Comparison of ENCODE assay signal across 8 cellular contexts in the genomic region with DNA sequence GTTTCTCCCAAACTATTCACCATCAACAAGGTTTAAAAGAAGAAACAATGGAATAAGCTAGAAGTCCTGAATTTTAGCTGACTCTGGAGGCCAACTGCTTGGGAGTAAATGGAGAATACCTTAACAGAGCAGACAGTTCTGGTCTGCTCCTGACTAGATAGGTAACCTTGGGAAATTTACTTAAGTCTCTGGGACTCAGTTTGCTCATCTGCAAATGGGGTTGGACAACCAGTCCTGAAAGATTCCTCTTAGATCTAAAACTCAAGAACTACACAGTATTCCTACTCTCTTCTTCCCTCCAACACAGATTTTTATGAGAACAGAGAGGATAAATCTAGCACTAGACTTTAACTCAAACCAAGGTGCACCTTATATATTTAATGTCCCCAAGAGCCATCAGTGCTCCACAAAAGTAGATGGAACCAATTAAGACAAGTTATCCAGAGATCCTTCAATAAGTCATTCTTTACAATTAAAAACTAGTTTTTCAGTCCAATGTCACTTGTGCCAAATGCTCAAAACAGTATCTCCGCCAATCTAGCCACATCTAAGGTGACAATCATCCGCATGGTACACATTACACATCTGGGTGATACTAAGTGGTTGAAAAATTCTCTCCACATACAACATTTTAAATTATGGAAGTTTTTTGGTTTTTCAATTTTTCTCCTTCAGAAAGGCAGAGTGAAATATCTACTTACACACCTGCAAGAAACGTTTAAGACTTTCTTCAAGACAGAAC. TPM values are rescaled to one million over a fixed set of nuclear protein-coding genes. Genes with fewer than 3 reads are reported as not detected.
DNase-seq lines count a peak whose midpoint lies in the region; ATAC-seq, FAIRE-seq and TF ChIP-seq lines count a peak whose summit lies in the region.

No MANE protein-coding gene starts in this region.

- no peak for TF ChIP-seq CTCF in fibroblast of villous mesenchyme (IDR thresholded peaks at IDR 0.05; ENCODE audit: insufficient read depth, low read depth, low read length)

- DNase-seq in GM23248, result no peak
- DNase-seq in T-helper 2 cell treated with Interferon-gamma antibody and Interleukin-4, amounts not matched to agents 5 μg/mL and 100 μg/mL, for 36 hours (ENCODE audit: low spot score), result no peak
- DNase-seq in fibroblast of villous mesenchyme (ENCODE audit: low read depth), result no peak
- DNase-seq in skeletal muscle cell (ENCODE audit: low read depth), result no peak
- DNase-seq in HTR-8/SVneo (ENCODE audit: insufficient read length, low spot score), result no peak
- no peak for DNase-seq in AG20443 (ENCODE audit: low spot score)
- no peak for DNase-seq in islet precursor cell

- peak overlapping the region; percentile 83 for H3K4me3 ChIP-seq in GM23248
- peak overlapping the region; percentile 72 for H3K4me3 ChIP-seq in fibroblast of villous mesenchyme (ENCODE audit: low read depth, low read length)
- peak overlapping the region; percentile 62 for H3K4me3 ChIP-seq in skeletal muscle cell (ENCODE audit: low read depth, low read length)

- H3K36me3 Mint-ChIP-seq in T-helper 2 cell treated with Interferon-gamma antibody and Interleukin-4, amounts not matched to agents 5 μg/mL and 100 μg/mL, for 36 hours (ENCODE audit: low read depth), result peaks cover 47% of the 10 kb centered on the region

- FAIRE-seq in HTR-8/SVneo (lab: Jason Lieb, UNC), result no peak

- H3K9me3 ChIP-seq in GM23248 (ENCODE audit: low read depth), result no peaks in the 10 kb centered on the region

- no peaks in the 10 kb centered on the region; the same call in 1 of the 2 replicates for H3K36me3 ChIP-seq in GM23248 (ENCODE audit: low read depth)

- peaks cover 38% of the 10 kb centered on the region for H3F3A ChIP-seq in GM23248 (ENCODE audit: insufficient read depth)

- peak overlapping the region; percentile 92 for H3K9ac ChIP-seq in GM23248

- H3K27me3 ChIP-seq in GM23248 (replicated peaks; ENCODE audit: insufficient read depth), result no peaks in the 10 kb centered on the region

- no peaks in the 10 kb centered on the region for H3K27me3 Mint-ChIP-seq in T-helper 2 cell treated with Interferon-gamma antibody and Interleukin-4, amounts not matched to agents 5 μg/mL and 100 μg/mL, for 36 hours (ENCODE audit: low read depth)

- peaks cover 42% of the 10 kb centered on the region for H4K20me1 ChIP-seq in GM23248 (ENCODE audit: insufficient read depth)

- H3K4me2 ChIP-seq in GM23248 (ENCODE audit: unreplicated experiment), result peak overlapping the region; percentile 99

- peaks cover 44% of the 10 kb centered on the region for H3K4me1 Mint-ChIP-seq in T-helper 2 cell treated with Interferon-gamma antibody and Interleukin-4, amounts not matched to agents 5 μg/mL and 100 μg/mL, for 36 hours (ENCODE audit: low read depth)

- ATAC-seq in GM18498 (IDR thresholded peaks at IDR 0.05; ENCODE audit: unreplicated experiment), result no peak

- H3K79me2 ChIP-seq in GM23248 (ENCODE audit: insufficient read depth), result peaks cover 96% of the 10 kb centered on the region

- peak overlapping the region; percentile 88 for H3K27ac Mint-ChIP-seq in T-helper 2 cell treated with Interferon-gamma antibody and Interleukin-4, amounts not matched to agents 5 μg/mL and 100 μg/mL, for 36 hours

- H3K9me3 Mint-ChIP-seq in T-helper 2 cell treated with Interferon-gamma antibody and Interleukin-4, amounts not matched to agents 5 μg/mL and 100 μg/mL, for 36 hours, result no peaks in the 10 kb centered on the region

- H2AFZ ChIP-seq in GM23248, result no peak overlapping the region

- H3K4me1 ChIP-seq in GM23248 (ENCODE audit: insufficient read depth), result peaks cover 51% of the 10 kb centered on the region

- H3K4me3 Mint-ChIP-seq in T-helper 2 cell treated with Interferon-gamma antibody and Interleukin-4, amounts not matched to agents 5 μg/mL and 100 μg/mL, for 36 hours, result peak overlapping the region; percentile 94

- peak overlapping the region; percentile 84 for H3K27ac ChIP-seq in GM23248

- 10 to 13% methylated on average over 3 of the region's 3 CpGs for WGBS in GM23248 (ENCODE audit: low coverage in 1 of 2, low lambda C conversion rate in 2 of 2, missing lambda C conversion rate in 2 of 2), 2 experiments

- in situ Hi-C loops in GM23248 (cut with MboI), result no loop called here

- H3K9me2 ChIP-seq in GM23248 (ENCODE audit: insufficient read depth), result no peaks in the 10 kb centered on the region

RNA-seq across cellular contexts. Expression of gene RHOA, which starts 1.5 kb away (rescaled TPM):
- total RNA-seq in GM23248 (2014; rRNA removed; shearing (Covaris generic)), result 781 and 915 TPM in 2 replicates
- 996 and 1,025 TPM in 2 replicates for polyA plus RNA-seq in GM23248 (2016; fragmentation: Nextera tagmentation; extraction: Ambion mirVana)
- total RNA-seq in fibroblast of villous mesenchyme, result 626 and 717 TPM in 2 replicates

RNA-seq across cellular contexts. Expression of gene TCTA, which starts 1.9 kb away (rescaled TPM):
- total RNA-seq in GM23248 (2014; rRNA removed; shearing (Covaris generic)), result 34.0 and 55.7 TPM in 2 replicates
- 52.2 and 55.0 TPM in 2 replicates for polyA plus RNA-seq in GM23248 (2016; fragmentation: Nextera tagmentation; extraction: Ambion mirVana)
- 22.2 and 27.2 TPM in 2 replicates for total RNA-seq in fibroblast of villous mesenchyme

RNA-seq across cellular contexts. Expression of gene AMT, which starts 12.0 kb away (rescaled TPM):
- 1.6 and 5.8 TPM in 2 replicates for total RNA-seq in GM23248 (2014; rRNA removed; shearing (Covaris generic))
- polyA plus RNA-seq in GM23248 (2016; fragmentation: Nextera tagmentation; extraction: Ambion mirVana), result 1.5 and 1.7 TPM in 2 replicates
- 1.3 and 1.7 TPM in 2 replicates for total RNA-seq in fibroblast of villous mesenchyme

RNA-seq across cellular contexts. Expression of gene NICN1, which starts 18.9 kb away (rescaled TPM):
- 10.9 and 18.7 TPM in 2 replicates for total RNA-seq in GM23248 (2014; rRNA removed; shearing (Covaris generic))
- polyA plus RNA-seq in GM23248 (2016; fragmentation: Nextera tagmentation; extraction: Ambion mirVana), result 10.5 and 12.5 TPM in 2 replicates
- total RNA-seq in fibroblast of villous mesenchyme, result 3.9 and 4.7 TPM in 2 replicates

RNA-seq across cellular contexts. Expression of gene GPX1, which starts 52.1 kb away (rescaled TPM):
- 201 and 229 TPM in 2 replicates for total RNA-seq in GM23248 (2014; rRNA removed; shearing (Covaris generic))
- 446 and 454 TPM in 2 replicates for polyA plus RNA-seq in GM23248 (2016; fragmentation: Nextera tagmentation; extraction: Ambion mirVana)
- 198 and 272 TPM in 2 replicates for total RNA-seq in fibroblast of villous mesenchyme
